18 cellular contexts compared by ENCODE assay signal in the genomic region with DNA sequence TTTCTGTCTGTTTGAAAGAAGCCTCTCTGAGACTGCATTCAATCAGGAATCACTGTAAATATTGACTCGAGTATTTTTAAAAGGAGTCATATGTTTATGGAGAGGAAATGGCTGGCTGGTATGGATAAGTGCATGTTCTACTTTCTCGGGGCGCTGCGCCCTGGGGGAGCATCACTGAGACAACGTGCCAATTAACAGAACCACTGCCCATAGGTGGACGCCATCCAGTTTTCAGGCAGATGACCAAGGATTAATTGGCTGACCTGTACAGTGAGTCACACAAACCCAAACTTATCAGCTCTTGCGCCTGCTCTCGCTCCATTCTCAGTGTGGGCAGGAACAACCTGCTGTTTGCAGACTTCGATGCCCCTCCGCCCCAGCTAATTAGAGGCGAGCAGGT.
DNase-seq lines count a peak whose midpoint lies in the region; ATAC-seq, FAIRE-seq and TF ChIP-seq lines count a peak whose summit lies in the region.
"Had no signal": no experiment of that assay in that cellular context is flagged by ENCODE, and none has a peak within 500 bp of the region (broad histone marks: within the 10 kb centered on the region; RNA-seq: fewer than 3 reads in every experiment).

No MANE protein-coding gene starts in this region.

- POLR2A ChIA-PET in K562 (lab: Yijun Ruan, JAX) = interaction anchor here (0.6 kb wide), 1 partner anchor 620 kb away, joined by 3 read pairs; no protein-coding TSS in a partner anchor

- H3K4me3 ChIP-seq in MG63 (no peak overlapping the region), K562 (no peak overlapping the region), thyroid gland (replicated peaks in 1 of 3) (no peak overlapping the region)

- H3K27ac ChIP-seq in K562 (ENCODE audit: extremely low read depth, low read depth, low read length) (no peak overlapping the region), thyroid gland (no peak overlapping the region)
- H3K27ac ChIP-seq: brain microvascular endothelial cell, VCaP had no signal

- in situ Hi-C loops in K562 (cut with MboI) = no loop called here

- TF ChIP-seq CTCF in K562 (IDR thresholded peaks at IDR 0.05 in 2 of 3, conservative IDR thresholded peaks at IDR 0.05 in 1 of 3; ENCODE audit: insufficient read depth in 2 of 3, low read depth in 1 of 3, low read length in 3 of 3) (no peak), thyroid gland (IDR thresholded peaks at IDR 0.05) (no peak)

- BruUV-seq in K562 (replicated peaks; lab: Mats Ljungman, UMichigan) = no TSS peak

- H3K4me2 ChIP-seq in K562 (ENCODE audit: insufficient read depth, low read length) = no peak overlapping the region

- H3K27me3 ChIP-seq in MG63 (no peaks in the 10 kb centered on the region), K562 (ENCODE audit: control insufficient read depth in 2 of 2, insufficient read depth in 2 of 2, low read length in 2 of 2) (peaks cover 10 to 14% of the 10 kb centered on the region in 2 experiments), thyroid gland (no peaks in the 10 kb centered on the region)
- H3K27me3 ChIP-seq: brain microvascular endothelial cell had no signal

- no peaks in the 10 kb centered on the region for H3K9me1 ChIP-seq in K562 (ENCODE audit: control insufficient read depth, insufficient read depth, low read length)

- TF ChIP-seq POLR2A in K562 (conservative IDR thresholded peaks at IDR 0.05) = no peak
- no peak for TF ChIP-seq POLR2A in thyroid gland (IDR thresholded peaks at IDR 0.05)

- TF ChIP-seq EP300 in K562 (IDR thresholded peaks at IDR 0.05; ENCODE audit: low read length) = no peak

- DNase-seq in A172 (ENCODE audit: low spot score) = peak; percentile 77
- DNase-seq in MG63 = peak; percentile 26
- no peak for DNase-seq in K562 (ENCODE audit: extremely low read depth in 1 of 4, low spot score in 3 of 4)
- DNase-seq in iris pigment epithelial cell (ENCODE audit: low read depth) = peak; percentile 7
- DNase-seq in thyroid gland = no peak
- no peak for DNase-seq in stimulated activated CD4-positive, alpha-beta T cell treated with anti-CD3 and anti-CD28 coated beads, Interleukin-4, amount 100 ng/mL, for 1 hour
- DNase-seq in NOMO-1 (lab: John Stamatoyannopoulos, UW; ENCODE audit: unreplicated experiment in 2 of 2) = no peak
- DNase-seq: activated CD4-positive, alpha-beta T cell treated with anti-CD3 and anti-CD28 coated beads, Interleukin-2, amount 50 U/mL, for 4 hours; activated naive CD4-positive, alpha-beta T cell treated with anti-CD3 and anti-CD28 coated beads, Interleukin-2, amount 10 ng/mL, durations not matched to agents 7 days and 5 days; activated T-cell treated with anti-CD3 and anti-CD28 coated beads for 4 hours; CD8-positive, alpha-beta memory T cell; dermis blood vessel endothelial cell; NCI-H774; retina; T-cell had no signal

- no peak; the same call in 2 of the 3 replicates for ATAC-seq in K562
- ATAC-seq in GM19455 (IDR thresholded peaks at IDR 0.05; ENCODE audit: unreplicated experiment) = no peak
- ATAC-seq: T-cell had no signal

- no peak for FAIRE-seq in K562 (lab: Jason Lieb, UNC)

- CTCF ChIA-PET in K562 (lab: Yijun Ruan, JAX; ENCODE audit: low intra/inter-chr PET ratio) = no interaction called here

- H3K79me2 ChIP-seq in K562 (ENCODE audit: control insufficient read depth, insufficient read depth, low read length) = no peaks in the 10 kb centered on the region

- no peak overlapping the region for H2AFZ ChIP-seq in K562 (ENCODE audit: low read depth, low read length)

- H3K9me3 ChIP-seq in MG63 (no peaks in the 10 kb centered on the region), K562 (replicated peaks; ENCODE audit: control insufficient read depth, insufficient read depth, low read depth, low read length) (no peaks in the 10 kb centered on the region), thyroid gland (no peaks in the 10 kb centered on the region)

- no peaks in the 10 kb centered on the region for H4K20me1 ChIP-seq in K562 (replicated peaks; ENCODE audit: control insufficient read depth, insufficient read depth, low read length)

- H3K4me1 ChIP-seq in K562 (replicated peaks in 1 of 2; ENCODE audit: control insufficient read depth in 2 of 2, insufficient read depth in 2 of 2, low read length in 2 of 2) = no peaks in the 10 kb centered on the region
- peaks cover 0 to 5% of the 10 kb centered on the region in 2 donors for H3K4me1 ChIP-seq in thyroid gland

- WGBS in K562 (ENCODE audit: insufficient coverage, low coverage, missing lambda C conversion rate) = 0% methylated on average over 11 of the region's 11 CpGs
- WGBS in thyroid gland, 2 donors = 87 to 91% methylated on average over 9 to 11 of the region's 11 CpGs

- H3K9ac ChIP-seq in K562 (ENCODE audit: insufficient read depth in 1 of 2, low read depth in 2 of 2, low read length in 2 of 2) = no peak overlapping the region

- intact Hi-C loops in K562 (cut with micrococcal nuclease) = no loop called here
- intact Hi-C loops in thyroid gland (cut with DNase I) = no loop called here

- TF ChIP-seq RAD21 in K562 (CRISPR knock-in tag; conservative IDR thresholded peaks at IDR 0.05 in 1 of 2, IDR thresholded peaks at IDR 0.05 in 1 of 2) = no peak

- H3K36me3 ChIP-seq in MG63 = no peaks in the 10 kb centered on the region
- no peaks in the 10 kb centered on the region for H3K36me3 ChIP-seq in K562 (ENCODE audit: control insufficient read depth, insufficient read depth, low read length)
- H3K36me3 ChIP-seq in thyroid gland = no peaks in the 10 kb centered on the region
- H3K36me3 ChIP-seq: brain microvascular endothelial cell had no signal

TF ChIP-seq in K562, 482 proteins besides CTCF, POLR2A, EP300 and RAD21 (continues in another document):
- no peak for TF ChIP-seq ZBTB8A (IDR thresholded peaks at IDR 0.05; ENCODE audit: partially characterized antibody)
- no peak for TF ChIP-seq TOE1 (IDR thresholded peaks at IDR 0.05; ENCODE audit: borderline replicate concordance)
- no peak for TF ChIP-seq TOE1 (CRISPR knock-in tag; IDR thresholded peaks at IDR 0.05; ENCODE audit: borderline replicate concordance, low read depth)
- no peak for TF ChIP-seq RBM39 (optimal IDR thresholded peaks at IDR 0.05; ENCODE audit: low read depth, low read length)
- no peak for TF ChIP-seq FOXP4 (CRISPR knock-in tag; IDR thresholded peaks at IDR 0.05; ENCODE audit: borderline replicate concordance)
- TF ChIP-seq ZNF12 (CRISPR knock-in tag; IDR thresholded peaks at IDR 0.05) = no peak
- TF ChIP-seq, protein P1, sequence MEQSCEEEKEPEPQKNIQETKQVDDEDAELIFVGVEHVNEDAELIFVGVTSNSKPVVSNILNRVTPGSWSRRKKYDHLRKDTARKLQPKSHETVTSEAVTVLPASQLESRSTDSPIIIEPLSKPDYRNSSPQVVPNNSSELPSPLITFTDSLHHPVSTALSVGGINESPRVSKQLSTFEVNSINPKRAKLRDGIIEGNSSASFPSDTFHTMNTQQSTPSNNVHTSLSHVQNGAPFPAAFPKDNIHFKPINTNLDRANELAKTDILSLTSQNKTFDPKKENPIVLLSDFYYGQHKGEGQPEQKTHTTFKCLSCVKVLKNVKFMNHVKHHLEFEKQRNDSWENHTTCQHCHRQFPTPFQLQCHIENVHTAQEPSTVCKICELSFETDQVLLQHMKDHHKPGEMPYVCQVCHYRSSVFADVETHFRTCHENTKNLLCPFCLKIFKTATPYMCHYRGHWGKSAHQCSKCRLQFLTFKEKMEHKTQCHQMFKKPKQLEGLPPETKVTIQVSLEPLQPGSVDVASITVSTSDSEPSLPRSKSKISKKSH (CRISPR knock-in tag; IDR thresholded peaks at IDR 0.05) = no peak
- 0 out of 4 replicates have a peak, but pooled peaks of 1 of the 2 experiments have one; percentile 13 for TF ChIP-seq NRF1 (conservative IDR thresholded peaks at IDR 0.05 in 1 of 2, IDR thresholded peaks at IDR 0.05 in 1 of 2)
- TF ChIP-seq, protein P2, sequence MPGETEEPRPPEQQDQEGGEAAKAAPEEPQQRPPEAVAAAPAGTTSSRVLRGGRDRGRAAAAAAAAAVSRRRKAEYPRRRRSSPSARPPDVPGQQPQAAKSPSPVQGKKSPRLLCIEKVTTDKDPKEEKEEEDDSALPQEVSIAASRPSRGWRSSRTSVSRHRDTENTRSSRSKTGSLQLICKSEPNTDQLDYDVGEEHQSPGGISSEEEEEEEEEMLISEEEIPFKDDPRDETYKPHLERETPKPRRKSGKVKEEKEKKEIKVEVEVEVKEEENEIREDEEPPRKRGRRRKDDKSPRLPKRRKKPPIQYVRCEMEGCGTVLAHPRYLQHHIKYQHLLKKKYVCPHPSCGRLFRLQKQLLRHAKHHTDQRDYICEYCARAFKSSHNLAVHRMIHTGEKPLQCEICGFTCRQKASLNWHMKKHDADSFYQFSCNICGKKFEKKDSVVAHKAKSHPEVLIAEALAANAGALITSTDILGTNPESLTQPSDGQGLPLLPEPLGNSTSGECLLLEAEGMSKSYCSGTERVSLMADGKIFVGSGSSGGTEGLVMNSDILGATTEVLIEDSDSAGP (CRISPR knock-in tag; IDR thresholded peaks at IDR 0.05) = no peak
- TF ChIP-seq FOSL1 (tag; conservative IDR thresholded peaks at IDR 0.05) = 0 out of 2 replicates have a peak, but pooled peaks have one; percentile 18
- no peak for TF ChIP-seq ZNF408 (CRISPR knock-in tag; IDR thresholded peaks at IDR 0.05; ENCODE audit: low read depth)

Comparison
In these comparisons a context has a peak if more than half of its experiments do, and no peak if none do; other contexts are left out.
1. DNase-seq: peak in A172 (single experiment), MG63 (single experiment) and iris pigment epithelial cell (single experiment); none in K562 (0 of 4), thyroid gland (0 of 2), stimulated activated CD4-positive, alpha-beta T cell treated with anti-CD3 and anti-CD28 coated beads, Interleukin-4, amount 100 ng/mL, for 1 hour (single experiment) and NOMO-1 (0 of 2).